8 cellular contexts compared by ENCODE assay signal in genomic region chr3:74614133-74614967, GRCh38. TPM values are rescaled to one million over a fixed set of nuclear protein-coding genes. Genes with fewer than 3 reads are reported as not detected.
A peak's percentile ranks its signal among the peaks of the same experiment; 100 is the strongest.
DNase-seq lines count a peak whose midpoint lies in the region; ATAC-seq and TF ChIP-seq lines count a peak whose summit lies in the region.

TSS of gene CNTN3 (minus strand) at chr3:74614659. CDS start at chr3:74521112, 93,547 bp downstream.

- peak; percentile 54 for TF ChIP-seq POLR2A in right lobe of liver (IDR thresholded peaks at IDR 0.05)
- TF ChIP-seq POLR2A in testis (IDR thresholded peaks at IDR 0.05) = no peak

- no peaks in the 10 kb centered on the region for H3K36me3 ChIP-seq in right lobe of liver
- H3K36me3 ChIP-seq in testis (ENCODE audit: low read depth, missing control alignments) = no peaks in the 10 kb centered on the region

- H3K27ac ChIP-seq in dorsolateral prefrontal cortex = peak within 1 kb of the TSS in 32 of 59 donors; percentile 0 to 77 (median 44)
- H3K27ac ChIP-seq in right lobe of liver = peak within 1 kb of the TSS in 2 of 3 donors; percentile 24 to 33
- H3K27ac ChIP-seq in testis = no peak within 1 kb of the TSS

- H3K4me3 ChIP-seq in dorsolateral prefrontal cortex (peak within 1 kb of the TSS; percentile 41 to 76 (median 60)), right lobe of liver (peak within 1 kb of the TSS; percentile 37 to 55 (median 51)), testis (peak within 1 kb of the TSS; percentile 23 to 26)

- peaks cover 0 to 16% (median 0%) of the 10 kb centered on the region in 45 donors for H3K27me3 ChIP-seq in dorsolateral prefrontal cortex
- H3K27me3 ChIP-seq in right lobe of liver = no peaks in the 10 kb centered on the region
- no peaks in the 10 kb centered on the region for H3K27me3 ChIP-seq in testis

- no peaks in the 10 kb centered on the region for H3K4me1 ChIP-seq in right lobe of liver
- H3K4me1 ChIP-seq in testis = no peaks in the 10 kb centered on the region

- DNase-seq in DMS 273 (lab: John Stamatoyannopoulos, UW; ENCODE audit: unreplicated experiment) (peak; percentile 35), DMS 273 treated with DMSO at 0.1 percent for 48 hours (lab: John Stamatoyannopoulos, UW) (no peak), dorsolateral prefrontal cortex (peak in 4 of 10 donors; percentile 10 to 59 (median 43)), right lobe of liver (peak; percentile 56 to 73 (median 64)), testis (peak; percentile 37), cerebellar nuclear complex (lab: John Stamatoyannopoulos, UW) (no peak)

- TF ChIP-seq CTCF in dorsolateral prefrontal cortex (IDR thresholded peaks at IDR 0.05 in 54 of 56, conservative IDR thresholded peaks at IDR 0.05 in 2 of 56; ENCODE audit: low read depth in 1 of 56, partially characterized antibody in 56 of 56) (no peak), right lobe of liver (IDR thresholded peaks at IDR 0.05) (no peak), testis (IDR thresholded peaks at IDR 0.05) (no peak)

- no peaks in the 10 kb centered on the region for H3K9me3 ChIP-seq in right lobe of liver
- no peaks in the 10 kb centered on the region for H3K9me3 ChIP-seq in testis

- WGBS in right lobe of liver (ENCODE audit: insufficient coverage, low coverage, low lambda C conversion rate, missing lambda C conversion rate) = 0% methylated on average over 2 of the region's 107 CpGs
- 0 to 1% methylated on average over 2 to 58 of the region's 107 CpGs for WGBS in testis, 2 donors

- intact Hi-C loops in dorsolateral prefrontal cortex (cut with DNase I) (no loop called here), right lobe of liver (cut with DNase I) (no loop called here), testis (cut with DNase I; ENCODE audit: low total_unique reads) (no loop called here)

- ATAC-seq in right lobe of liver (peak; percentile 80 to 92 (median 86)), HG02623 (IDR thresholded peaks at IDR 0.05; ENCODE audit: unreplicated experiment) (no peak), GM18519 (IDR thresholded peaks at IDR 0.05; ENCODE audit: low FRiP score, unreplicated experiment) (no peak)

RNA-seq across cellular contexts. Expression of gene CNTN3, which starts in this region (rescaled TPM):
- total RNA-seq in dorsolateral prefrontal cortex = 10 to 100 TPM; 14.1 to 69.9 (median 36.9) TPM
- 1 to 10 TPM; 2.3 to 6.2 (median 4.3) TPM for total RNA-seq in right lobe of liver
- 1 to 10 TPM; 3.7 to 4.1 TPM for total RNA-seq in testis
- polyA plus RNA-seq in testis (ENCODE audit: insufficient read depth, low read depth, low replicate concordance) = 2.4 TPM

Comparison
In these comparisons a context has a peak if more than half of its experiments do, and no peak if none do; other contexts are left out.
1. DNase-seq: peak in DMS 273 (single experiment), right lobe of liver (3 of 3) and testis (single experiment); none in DMS 273 treated with DMSO at 0.1 percent for 48 hours (single experiment) and cerebellar nuclear complex (0 of 2).
2. H3K27ac ChIP-seq: peak in dorsolateral prefrontal cortex (32 of 59) and right lobe of liver (2 of 3); none in testis (0 of 2).
3. ATAC-seq: peak in right lobe of liver (4 of 4); none in HG02623 (single experiment) and GM18519 (single experiment).
4. Peak in every context shown above with its lines, with median percentiles within 50 percentile points of each other: H3K4me3 ChIP-seq.